Comparison of ENCODE assay signal across 20 cellular contexts in genomic region chr16:8204769-8205168, GRCh38.
DNase-seq lines count a peak whose midpoint lies in the region; ATAC-seq, FAIRE-seq and TF ChIP-seq lines count a peak whose summit lies in the region.
"Had no signal": no experiment of that assay in that cellular context is flagged by ENCODE, and none has a peak within 500 bp of the region (broad histone marks: within the 10 kb centered on the region; RNA-seq: fewer than 3 reads in every experiment).

No MANE protein-coding gene starts in this region.

- H3K9me1 ChIP-seq in K562 (ENCODE audit: control insufficient read depth, insufficient read depth, low read length): no peaks in the 10 kb centered on the region

- BruUV-seq in HepG2 (replicated peaks; lab: Mats Ljungman, UMichigan) (no TSS peak), K562 (replicated peaks; lab: Mats Ljungman, UMichigan) (no TSS peak)

- DNase-seq in HepG2 (ENCODE audit: low spot score): no peak
- no peak for DNase-seq in right lobe of liver
- DNase-seq in K562 (ENCODE audit: extremely low read depth in 1 of 4, low spot score in 3 of 4): no peak
- no peak for DNase-seq in NCI-H2107 treated with DMSO at 0.1 percent for 48 hours (lab: John Stamatoyannopoulos, UW; ENCODE audit: unreplicated experiment)
- DNase-seq in HCEC 1CT: no peak
- DNase-seq: AML-193; Calu3; CD4-positive, alpha-beta T cell; CD8-positive, alpha-beta T cell; DMS79 treated with DMSO at 0.1 percent for 48 hours; GF-D8 had no signal

- TF ChIP-seq CTCF in HepG2 (CRISPR knock-in tag; IDR thresholded peaks at IDR 0.05) (no peak), right lobe of liver (IDR thresholded peaks at IDR 0.05) (no peak), K562 (IDR thresholded peaks at IDR 0.05 in 2 of 3, conservative IDR thresholded peaks at IDR 0.05 in 1 of 3; ENCODE audit: insufficient read depth in 2 of 3, low read depth in 1 of 3, low read length in 3 of 3) (no peak)

- H3K4me1 ChIP-seq in HepG2 (ENCODE audit: insufficient read depth, low read length): no peaks in the 10 kb centered on the region
- H3K4me1 ChIP-seq in right lobe of liver: no peaks in the 10 kb centered on the region
- H3K4me1 ChIP-seq in K562 (replicated peaks in 1 of 2; ENCODE audit: control insufficient read depth in 2 of 2, insufficient read depth in 2 of 2, low read length in 2 of 2): no peaks in the 10 kb centered on the region
- H3K4me1 ChIP-seq: A549, Caco-2 had no signal

- WGBS in HepG2 (ENCODE audit: low lambda C conversion rate): 0% methylated on average over 1 of the region's 1 CpG
- 75% methylated on average over 1 of the region's 1 CpG for WGBS in right lobe of liver (ENCODE audit: insufficient coverage, low coverage, low lambda C conversion rate, missing lambda C conversion rate)
- WGBS in K562 (ENCODE audit: insufficient coverage, low coverage, missing lambda C conversion rate): 0% methylated on average over 1 of the region's 1 CpG

- H3K36me3 ChIP-seq in HepG2 (replicated peaks in 1 of 2; ENCODE audit: control insufficient read depth in 1 of 2, insufficient read depth in 2 of 2, low read length in 2 of 2) (no peaks in the 10 kb centered on the region), right lobe of liver (no peaks in the 10 kb centered on the region), K562 (ENCODE audit: control insufficient read depth, insufficient read depth, low read length) (no peaks in the 10 kb centered on the region)
- H3K36me3 ChIP-seq: BLaER1 treated with 17β-estradiol and CSF1 and Interleukin-3, amounts not matched to agents 10 nM and 100 nM had no signal

- in situ Hi-C loops in HepG2 (cut with HindIII; ENCODE audit: extremely low pct_ligation_motif_present, low pct_unique_long_range_greater_than_20kb) (no loop called here), K562 (cut with MboI) (no loop called here)

- TF ChIP-seq POLR2A in HepG2 (IDR thresholded peaks at IDR 0.05; ENCODE audit: insufficient read depth in 1 of 2, low read depth in 2 of 2, low read length in 2 of 2) (no peak), right lobe of liver (IDR thresholded peaks at IDR 0.05) (no peak), K562 (conservative IDR thresholded peaks at IDR 0.05) (no peak)

- FAIRE-seq in HepG2 (lab: Jason Lieb, UNC) (no peak), K562 (lab: Jason Lieb, UNC) (no peak)
- FAIRE-seq: A549, D721Med, G401.6, GM12891, GM19239 had no signal

- H3K79me2 ChIP-seq in HepG2 (ENCODE audit: insufficient read depth, low read length) (no peaks in the 10 kb centered on the region), K562 (ENCODE audit: control insufficient read depth, insufficient read depth, low read length) (no peaks in the 10 kb centered on the region)

- intact Hi-C loops in HepG2 (cut with micrococcal nuclease; ENCODE audit: unreplicated experiment): no loop called here
- intact Hi-C loops in right lobe of liver (cut with DNase I): no loop called here
- intact Hi-C loops in K562 (cut with micrococcal nuclease): no loop called here

- ATAC-seq in HepG2 (no peak), right lobe of liver (no peak), K562 (no peak)
- ATAC-seq: A549; CD8-positive, alpha-beta T cell had no signal

- H3K4me3 ChIP-seq in HepG2 (replicated peaks in 1 of 3; ENCODE audit: insufficient read depth in 1 of 3, low read depth in 2 of 3, low read length in 3 of 3) (no peak overlapping the region), right lobe of liver (no peak overlapping the region), K562 (no peak overlapping the region)
- H3K4me3 ChIP-seq: A549; BLaER1 treated with 17β-estradiol and CSF1 and Interleukin-3, amounts not matched to agents 10 nM and 100 nM had no signal

- H4K20me1 ChIP-seq in HepG2 (ENCODE audit: insufficient read depth, low read length) (no peaks in the 10 kb centered on the region), K562 (replicated peaks; ENCODE audit: control insufficient read depth, insufficient read depth, low read length) (no peaks in the 10 kb centered on the region)
- H4K20me1 ChIP-seq: BLaER1 treated with 17β-estradiol and CSF1 and Interleukin-3, amounts not matched to agents 10 nM and 100 nM had no signal

- no peak overlapping the region for H3K27ac ChIP-seq in HepG2 (ENCODE audit: extremely low read length, insufficient read depth, low read length)
- H3K27ac ChIP-seq in right lobe of liver: no peak overlapping the region
- no peak overlapping the region for H3K27ac ChIP-seq in K562 (ENCODE audit: extremely low read depth, low read depth, low read length)
- H3K27ac ChIP-seq: 22Rv1; A549; BLaER1 treated with 17β-estradiol and CSF1 and Interleukin-3, amounts not matched to agents 10 nM and 100 nM; C4-2B had no signal

- H3K4me2 ChIP-seq in HepG2 (ENCODE audit: low read depth, low read length) (no peak overlapping the region), K562 (ENCODE audit: insufficient read depth, low read length) (no peak overlapping the region)
- H3K4me2 ChIP-seq: A549; BLaER1 treated with 17β-estradiol and CSF1 and Interleukin-3, amounts not matched to agents 10 nM and 100 nM had no signal

- TF ChIP-seq EP300 in HepG2 (IDR thresholded peaks at IDR 0.05; ENCODE audit: low read depth in 2 of 2, low read length in 2 of 2) (no peak), HepG2 (CRISPR knock-in tag; IDR thresholded peaks at IDR 0.05; ENCODE audit: borderline replicate concordance) (no peak), K562 (IDR thresholded peaks at IDR 0.05; ENCODE audit: low read length) (no peak)

- H3K27me3 ChIP-seq in HepG2 (ENCODE audit: control insufficient read depth in 1 of 2, insufficient read depth in 2 of 2, low read length in 2 of 2): no peaks in the 10 kb centered on the region
- no peaks in the 10 kb centered on the region for H3K27me3 ChIP-seq in right lobe of liver
- H3K27me3 ChIP-seq in K562 (ENCODE audit: control insufficient read depth in 2 of 2, insufficient read depth in 2 of 2, low read length in 2 of 2): peaks cover 0 to 4% of the 10 kb centered on the region in 2 experiments; a peak in 2 of 5 replicates
- H3K27me3 ChIP-seq: BLaER1 treated with 17β-estradiol and CSF1 and Interleukin-3, amounts not matched to agents 10 nM and 100 nM had no signal

- POLR2A ChIA-PET in HepG2 (lab: Yijun Ruan, JAX) (no interaction called here), K562 (lab: Yijun Ruan, JAX) (interaction anchor here (0.7 to 0.9 kb wide), 2 partner anchors 11 to 90 kb away, joined by 3 to 6 read pairs; no protein-coding TSS in a partner anchor)

- TF ChIP-seq RAD21 in HepG2 (CRISPR knock-in tag; IDR thresholded peaks at IDR 0.05) (no peak), K562 (CRISPR knock-in tag; conservative IDR thresholded peaks at IDR 0.05 in 1 of 2, IDR thresholded peaks at IDR 0.05 in 1 of 2) (no peak)

- no peak overlapping the region for H2AFZ ChIP-seq in HepG2 (ENCODE audit: low read length)
- no peak overlapping the region for H2AFZ ChIP-seq in K562 (ENCODE audit: low read depth, low read length)

- CTCF ChIA-PET in HepG2 (lab: Yijun Ruan, JAX; ENCODE audit: low intra/inter-chr PET ratio, low total read pairs): no interaction called here
- CTCF ChIA-PET in K562 (lab: Yijun Ruan, JAX; ENCODE audit: low intra/inter-chr PET ratio): no interaction called here

- H3K9me3 ChIP-seq in HepG2 (ENCODE audit: low read length) (no peaks in the 10 kb centered on the region; the same call in 1 of the 2 replicates), right lobe of liver (no peaks in the 10 kb centered on the region), K562 (replicated peaks; ENCODE audit: control insufficient read depth, insufficient read depth, low read depth, low read length) (no peaks in the 10 kb centered on the region; the same call in 1 of the 2 replicates)
- H3K9me3 ChIP-seq: A549, Caco-2 had no signal

- H3K9ac ChIP-seq in HepG2 (ENCODE audit: insufficient read depth, low read depth, low read length) (no peak overlapping the region), K562 (ENCODE audit: insufficient read depth in 1 of 2, low read depth in 2 of 2, low read length in 2 of 2) (no peak overlapping the region)
- H3K9ac ChIP-seq: BLaER1 treated with 17β-estradiol and CSF1 and Interleukin-3, amounts not matched to agents 10 nM and 100 nM had no signal

TF ChIP-seq in HepG2, 621 proteins besides CTCF, POLR2A, EP300 and RAD21 (continues in another document):
- TF ChIP-seq ZNF446 (CRISPR knock-in tag; IDR thresholded peaks at IDR 0.05) (no peak), CENPBD1 (CRISPR knock-in tag; IDR thresholded peaks at IDR 0.05; ENCODE audit: borderline replicate concordance, low read depth) (no peak), CEBPG (CRISPR knock-in tag; IDR thresholded peaks at IDR 0.05) (peak; percentile 74), SALL1 (CRISPR knock-in tag; IDR thresholded peaks at IDR 0.05) (no peak), CEBPB (IDR thresholded peaks at IDR 0.05; ENCODE audit: borderline replicate concordance, low read depth, low read length) (peak; percentile 93), ZSCAN21 (CRISPR knock-in tag; IDR thresholded peaks at IDR 0.05; ENCODE audit: borderline replicate concordance) (no peak)

TF ChIP-seq in K562, 482 proteins besides CTCF, POLR2A, EP300 and RAD21:
- TF ChIP-seq RFX5 (IDR thresholded peaks at IDR 0.05; ENCODE audit: low read depth, low read length): no peak
- no peak for TF ChIP-seq CEBPG (CRISPR knock-in tag; IDR thresholded peaks at IDR 0.05)
- peak; percentile 34 to 70; a peak in 2 of 4 replicates for TF ChIP-seq CEBPG (tag; conservative IDR thresholded peaks at IDR 0.05 in 1 of 2, IDR thresholded peaks at IDR 0.05 in 1 of 2)
- peak; percentile 84 for TF ChIP-seq CEBPB (tag; IDR thresholded peaks at IDR 0.05)
TF ChIP-seq in K562: peak in this region for 2.

Comparison
In these comparisons a context has a peak if more than half of its experiments do, and no peak if none do; other contexts are left out.
1. Of the 241 proteins assayed by ChIP-seq in both HepG2 and K562: peak only in HepG2: none; only in K562: none; in both: CEBPB and CEBPG; in neither: 239.